In the genomic region with DNA sequence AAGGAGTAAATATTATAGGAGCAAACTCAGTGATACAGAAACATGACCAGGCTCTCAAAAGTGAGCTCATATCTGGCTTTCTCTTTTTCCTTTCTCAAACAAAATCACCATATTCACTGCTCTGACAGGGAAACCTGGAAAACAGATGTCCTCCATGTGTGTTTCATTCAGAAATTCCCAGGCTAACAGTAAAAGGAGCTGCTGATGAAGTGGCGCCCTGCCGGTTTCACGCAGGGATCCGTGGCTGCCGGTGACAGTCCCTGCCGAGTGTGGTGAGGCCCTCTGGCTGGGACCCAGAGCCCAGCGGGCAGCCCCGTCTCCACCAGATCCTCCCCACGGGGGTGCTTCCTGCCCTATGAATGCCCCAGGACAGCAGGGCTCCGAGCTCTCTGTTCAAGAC, we compare ENCODE assay signal across 1 cellular context.
TF ChIP-seq lines count a peak whose summit lies in the region.

No MANE protein-coding gene starts in this region.

TF ChIP-seq in IMR-90, 13 proteins besides CTCF, POLR2A, EP300 and RAD21 (continued from another document):
- TF ChIP-seq, protein P1, sequence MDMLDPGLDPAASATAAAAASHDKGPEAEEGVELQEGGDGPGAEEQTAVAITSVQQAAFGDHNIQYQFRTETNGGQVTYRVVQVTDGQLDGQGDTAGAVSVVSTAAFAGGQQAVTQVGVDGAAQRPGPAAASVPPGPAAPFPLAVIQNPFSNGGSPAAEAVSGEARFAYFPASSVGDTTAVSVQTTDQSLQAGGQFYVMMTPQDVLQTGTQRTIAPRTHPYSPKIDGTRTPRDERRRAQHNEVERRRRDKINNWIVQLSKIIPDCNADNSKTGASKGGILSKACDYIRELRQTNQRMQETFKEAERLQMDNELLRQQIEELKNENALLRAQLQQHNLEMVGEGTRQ (IDR thresholded peaks at IDR 0.05; ENCODE audit: low read depth, low read length), result no peak
- TF ChIP-seq SMC3 (IDR thresholded peaks at IDR 0.05; ENCODE audit: low read depth, low read length), result no peak
- no peak for TF ChIP-seq FOS (IDR thresholded peaks at IDR 0.05; ENCODE audit: low read depth, low read length)
